In genomic region chr9:22009563-22009867, GRCh38 we compare ENCODE assay signal across 8 cellular contexts. TPM values are rescaled to one million over a fixed set of nuclear protein-coding genes. Genes with fewer than 3 reads are reported as not detected.
A peak's percentile ranks its signal among the peaks of the same experiment; 100 is the strongest.
DNase-seq lines count a peak whose midpoint lies in the region; ATAC-seq and TF ChIP-seq lines count a peak whose summit lies in the region.

No MANE protein-coding gene starts in this region.

- in situ Hi-C loops in GM13977 (cut with MboI; ENCODE audit: low pct_unique_long_range_greater_than_20kb, low sequenced_read_pairs, unreplicated experiment) = no loop called here

- peak; percentile 34 for TF ChIP-seq POLR2A in erythroblast (IDR thresholded peaks at IDR 0.05; ENCODE audit: low read length)

- no peak overlapping the region for H3K27ac ChIP-seq in CD4-positive, CD25-positive, alpha-beta regulatory T cell (ENCODE audit: insufficient read depth, low read length, poor library complexity, severe bottlenecking)
- no peak overlapping the region for H3K27ac ChIP-seq in HUES6 (ENCODE audit: low read depth, low read length)

- no peaks in the 10 kb centered on the region for H3K36me3 ChIP-seq in CD4-positive, CD25-positive, alpha-beta regulatory T cell (ENCODE audit: control insufficient read depth, insufficient read depth, low read length)
- no peaks in the 10 kb centered on the region for H3K36me3 ChIP-seq in HUES6 (ENCODE audit: control insufficient read depth, insufficient read depth, low read length)

- no peak overlapping the region for H3K9ac ChIP-seq in HUES6 (ENCODE audit: low read length)

- DNase-seq in CD4-positive, CD25-positive, alpha-beta regulatory T cell = no peak
- DNase-seq in erythroblast (lab: John Stamatoyannopoulos, UW) (no peak), skeletal muscle cell (ENCODE audit: low read depth) (no peak), GM13977 (ENCODE audit: low spot score) (no peak), NCI-H1930 (lab: John Stamatoyannopoulos, UW) (no peak), NCI-H748 (lab: John Stamatoyannopoulos, UW; ENCODE audit: unreplicated experiment) (no peak)

- H3K27ac Mint-ChIP-seq in CD4-positive, CD25-positive, alpha-beta regulatory T cell = no peak overlapping the region

- H3K4me3 ChIP-seq in CD4-positive, CD25-positive, alpha-beta regulatory T cell (ENCODE audit: low read depth, low read length) = peak overlapping the region; percentile 45
- H3K4me3 ChIP-seq in HUES6 (ENCODE audit: low read depth, low read length) (peak overlapping the region; percentile 82), skeletal muscle cell (ENCODE audit: low read depth, low read length) (peak overlapping the region; percentile 89)

- H3K36me3 Mint-ChIP-seq in CD4-positive, CD25-positive, alpha-beta regulatory T cell = no peaks in the 10 kb centered on the region

- peaks cover 57% of the 10 kb centered on the region for H3K27me3 Mint-ChIP-seq in CD4-positive, CD25-positive, alpha-beta regulatory T cell

- H3K4me1 Mint-ChIP-seq in CD4-positive, CD25-positive, alpha-beta regulatory T cell = peaks cover 15 to 38% (median 21%) of the 10 kb centered on the region in 4 donors

- H3K27me3 ChIP-seq in CD4-positive, CD25-positive, alpha-beta regulatory T cell (ENCODE audit: control insufficient read depth, insufficient read depth, low read length) = peaks cover 36% of the 10 kb centered on the region
- peaks cover 59% of the 10 kb centered on the region for H3K27me3 ChIP-seq in HUES6 (ENCODE audit: control insufficient read depth, insufficient read depth, low read length)

- peaks cover 0 to 8% (median 0%) of the 10 kb centered on the region in 7 donors for H3K9me3 Mint-ChIP-seq in CD4-positive, CD25-positive, alpha-beta regulatory T cell

- H3K4me3 Mint-ChIP-seq in CD4-positive, CD25-positive, alpha-beta regulatory T cell = peak overlapping the region; percentile 65 to 85 (median 78)

- H3K9me3 ChIP-seq in CD4-positive, CD25-positive, alpha-beta regulatory T cell (ENCODE audit: control insufficient read depth in 2 of 2, low read length in 2 of 2) = no peaks in the 10 kb centered on the region
- H3K9me3 ChIP-seq in HUES6 (ENCODE audit: control insufficient read depth, insufficient read depth, low read depth, low read length) = no peaks in the 10 kb centered on the region

- peak in 1 of 2 donors; percentile 5 for ATAC-seq in CD4-positive, CD25-positive, alpha-beta regulatory T cell (ENCODE audit: low read depth in 2 of 2)
- ATAC-seq in GM21423 (IDR thresholded peaks at IDR 0.05; ENCODE audit: unreplicated experiment) = peak; percentile 23

- no peak for TF ChIP-seq CTCF in GM13977 (IDR thresholded peaks at IDR 0.05; ENCODE audit: extremely low read depth, insufficient read depth, missing control alignments)

- H3K4me1 ChIP-seq in CD4-positive, CD25-positive, alpha-beta regulatory T cell (ENCODE audit: control insufficient read depth, insufficient read depth, low read length, poor library complexity, severe bottlenecking) = peaks cover 29% of the 10 kb centered on the region
- 0 out of 2 replicates have a peak, but pooled peaks cover 9% of the 10 kb centered on the region for H3K4me1 ChIP-seq in HUES6 (ENCODE audit: control insufficient read depth, insufficient read depth, low read length)

RNA-seq across cellular contexts. Expression of gene CDKN2B, which starts 0.4 kb away (rescaled TPM):
- total RNA-seq in CD4-positive, CD25-positive, alpha-beta regulatory T cell = 1.4 TPM
- polyA plus RNA-seq in CD4-positive, CD25-positive, alpha-beta regulatory T cell = 1 to 10 TPM in 1 of 4 donors, under 1 TPM in 3; 0.15 to 1.3 (median 0.29) TPM

RNA-seq across cellular contexts. Expression of gene CDKN2B-AS1, which starts 14.9 kb away (rescaled TPM):
- 0.99 TPM for total RNA-seq in CD4-positive, CD25-positive, alpha-beta regulatory T cell
- polyA plus RNA-seq in CD4-positive, CD25-positive, alpha-beta regulatory T cell = 1 to 10 TPM in 1 of 4 donors, under 1 TPM in 1, not detected in 2; 0.36 to 1.1 TPM

RNA-seq across cellular contexts. Expression of gene CDKN2A, which starts 15.3 kb away (rescaled TPM):
- total RNA-seq in CD4-positive, CD25-positive, alpha-beta regulatory T cell = 16.5 TPM
- polyA plus RNA-seq in CD4-positive, CD25-positive, alpha-beta regulatory T cell = 10 to 100 TPM in 3 of 4 donors, 1 to 10 TPM in 1; 9.6 to 22.5 (median 17.9) TPM
